8 cellular contexts compared by ENCODE assay signal in the genomic region with DNA sequence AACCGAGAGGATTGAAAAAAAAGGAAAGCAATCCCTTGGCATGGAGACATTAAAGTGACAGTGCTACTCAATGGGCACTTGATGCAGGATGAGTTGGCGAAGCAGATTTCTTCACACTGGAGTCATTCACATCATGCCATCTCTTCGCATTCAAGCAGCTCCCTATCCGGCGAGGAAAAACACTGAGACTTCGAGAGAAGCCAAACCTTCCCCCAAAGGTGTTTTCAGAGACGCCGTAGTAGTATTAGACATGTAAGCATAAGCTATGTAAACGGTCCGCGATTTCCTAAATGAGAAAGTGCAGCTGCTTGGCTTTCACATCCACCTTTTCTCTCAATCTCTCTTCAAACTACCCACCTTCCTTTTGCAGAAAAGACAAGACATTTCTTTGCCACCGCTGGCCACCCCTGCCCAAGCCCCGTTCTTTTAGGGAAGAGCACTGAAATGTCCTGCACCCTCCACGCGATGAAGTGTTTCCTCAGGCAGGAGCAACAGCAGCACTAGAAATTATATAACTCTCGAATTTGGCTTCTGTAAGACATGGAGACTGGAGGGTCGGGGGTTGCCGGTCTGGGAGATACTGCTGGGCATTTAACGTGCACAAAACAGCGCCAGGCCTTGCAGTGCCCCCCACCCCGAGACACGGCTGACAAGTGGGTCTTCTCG. TPM values are rescaled to one million over a fixed set of nuclear protein-coding genes. Genes with fewer than 3 reads are reported as not detected.
DNase-seq lines count a peak whose midpoint lies in the region; ATAC-seq and TF ChIP-seq lines count a peak whose summit lies in the region.

Gene DLG2 (minus strand): TSS at position 13 of the 666 bp plus-strand sequence.

- POLR2A ChIA-PET in Panc1 (lab: Charles Lee): interaction anchor here (1.1 kb wide), 1 partner anchor 20 kb away, joined by 3 read pairs; the partner anchor contains the start of gene TMEM126A

- CTCF ChIA-PET in Panc1 (lab: Charles Lee): no interaction called here

- intact Hi-C loops in Panc1 (cut with micrococcal nuclease; ENCODE audit: unreplicated experiment): loop anchor here (5.0 kb wide), 2 partner anchors 35 to 50 kb away; no protein-coding TSS in a partner anchor

- DNase-seq in COLO668 (lab: John Stamatoyannopoulos, UW; ENCODE audit: unreplicated experiment) (peak; percentile 36), Panc1 (ENCODE audit: low read depth, low spot score) (no peak), cardiac fibroblast (ENCODE audit: low read depth in 2 of 2) (peak; percentile 33 to 54), iris pigment epithelial cell (ENCODE audit: low read depth) (peak; percentile 27), 8988T (no peak)

- in situ Hi-C loops in Panc1 (cut with HindIII; ENCODE audit: low pct_unique_long_range_greater_than_20kb, low sequenced_read_pairs): no loop called here

- ATAC-seq in GM21825 (IDR thresholded peaks at IDR 0.05; ENCODE audit: unreplicated experiment) (peak; percentile 3), Panc1 (peak; percentile 5), GM18870 (IDR thresholded peaks at IDR 0.05; ENCODE audit: unreplicated experiment) (no peak)

- peak within 1 kb of the TSS; percentile 91 to 97 (median 92) for H3K9ac ChIP-seq in skeletal muscle tissue (ENCODE audit: low read depth in 1 of 3, low read length in 3 of 3)

- H3K9me3 ChIP-seq in Panc1 (ENCODE audit: control insufficient read depth, insufficient read depth, low read depth, low read length) (no peaks in the 10 kb centered on the region), skeletal muscle tissue (ENCODE audit: control insufficient read depth in 3 of 3, low read length in 3 of 3) (no peaks in the 10 kb centered on the region)

- H3K4me3 ChIP-seq in Panc1 (ENCODE audit: low read depth in 2 of 2, low read length in 2 of 2) (peak within 1 kb of the TSS; percentile 88 to 98), cardiac fibroblast (replicated peaks in 1 of 2; ENCODE audit: low read depth in 2 of 2, low read length in 2 of 2) (peak within 1 kb of the TSS; percentile 66 to 85), skeletal muscle tissue (ENCODE audit: low read length in 3 of 3) (peak within 1 kb of the TSS; percentile 81 to 86 (median 84))

- BruUV-seq in Panc1 (replicated peaks; lab: Mats Ljungman, UMichigan): TSS peak; percentile 77

- H3K27ac ChIP-seq in Panc1 (ENCODE audit: low read length) (peak within 1 kb of the TSS; percentile 96), skeletal muscle tissue (ENCODE audit: low read depth, low read length) (peak within 1 kb of the TSS; percentile 92)

- TF ChIP-seq CTCF in Panc1 (IDR thresholded peaks at IDR 0.05): no peak
- no peak for TF ChIP-seq CTCF in cardiac fibroblast (IDR thresholded peaks at IDR 0.05; ENCODE audit: low read depth, low read length)

- H3K36me3 ChIP-seq in Panc1 (ENCODE audit: control insufficient read depth, insufficient read depth, low read length) (peaks cover 5% of the 10 kb centered on the region), skeletal muscle tissue (ENCODE audit: control insufficient read depth in 3 of 3, insufficient read depth in 3 of 3, low read length in 3 of 3) (peaks cover 0 to 4% (median 2%) of the 10 kb centered on the region in 3 donors)

- H3K4me1 ChIP-seq in Panc1 (ENCODE audit: control insufficient read depth, insufficient read depth, low read length) (peaks cover 34% of the 10 kb centered on the region), skeletal muscle tissue (ENCODE audit: control insufficient read depth in 3 of 3, insufficient read depth in 3 of 3, low read length in 3 of 3) (peaks cover 3 to 26% (median 12%) of the 10 kb centered on the region in 3 donors)

- no peaks in the 10 kb centered on the region for H3K27me3 ChIP-seq in Panc1 (ENCODE audit: control insufficient read depth, insufficient read depth, low read length)
- no peaks in the 10 kb centered on the region for H3K27me3 ChIP-seq in skeletal muscle tissue (ENCODE audit: control insufficient read depth in 3 of 3, insufficient read depth in 3 of 3, low read length in 3 of 3)

RNA-seq across cellular contexts. Expression of gene DLG2, which starts in this region (rescaled TPM):
- total RNA-seq in Panc1 (2021; ENCODE audit: unreplicated experiment) (4.2 TPM), skeletal muscle tissue (18.3 TPM)
- 1.6 TPM for polyA plus RNA-seq in Panc1 (2012; ENCODE audit: insufficient read length)

Comparison
In these comparisons a context has a peak if more than half of its experiments do, and no peak if none do; other contexts are left out.
1. DNase-seq: peak in COLO668 (single experiment), cardiac fibroblast (2 of 2) and iris pigment epithelial cell (single experiment); none in Panc1 (single experiment) and 8988T (single experiment).
2. Peak in every context shown above with its lines, with median percentiles within 50 percentile points of each other: H3K4me3 ChIP-seq.